In genomic region chr9:131475956-131476776, GRCh38 we compare ENCODE assay signal across 12 cellular contexts. TPM values are rescaled to one million over a fixed set of nuclear protein-coding genes. Genes with fewer than 3 reads are reported as not detected.
DNase-seq lines count a peak whose midpoint lies in the region; ATAC-seq, FAIRE-seq and TF ChIP-seq lines count a peak whose summit lies in the region.
"Had no signal": no experiment of that assay in that cellular context is flagged by ENCODE, and none has a peak within 500 bp of the region (broad histone marks: within the 10 kb centered on the region; RNA-seq: fewer than 3 reads in every experiment).

No MANE protein-coding gene starts in this region.

- peaks cover 55 to 90% (median 90%) of the 10 kb centered on the region in 3 experiments; a peak in 6 of 7 replicates for H3K36me3 Mint-ChIP-seq in H9 (ENCODE audit: insufficient read depth in 1 of 3, low read depth in 3 of 3)

- H2AFZ ChIP-seq in H9 (ENCODE audit: low read length) (no peak overlapping the region), K562 (ENCODE audit: low read depth, low read length) (no peak overlapping the region), PC-9 (no peak overlapping the region)

- H3K14ac ChIP-seq in H9 (ENCODE audit: insufficient read depth, low read length) = no peak overlapping the region

- no CpG with 5 or more reads among the region's 40 CpGs for WGBS in H9 (ENCODE audit: extremely low coverage, insufficient read length, low lambda C conversion rate)
- WGBS in K562 (ENCODE audit: insufficient coverage, low coverage, missing lambda C conversion rate) = 88% methylated on average over 18 of the region's 40 CpGs

- BruUV-seq in K562 (replicated peaks; lab: Mats Ljungman, UMichigan) = no TSS peak
- BruUV-seq in PC-9 (replicated peaks; lab: Mats Ljungman, UMichigan) = no TSS peak

- DNase-seq in H9 (no peak), K562 (ENCODE audit: extremely low read depth in 1 of 4, low spot score in 3 of 4) (no peak), iPS-NIHi7 (ENCODE audit: extremely low spot score) (peak; percentile 37), sciatic nerve (ENCODE audit: low spot score) (no peak), PC-9 (no peak)
- DNase-seq in effector CD4-positive, alpha-beta T cell = no peak
- DNase-seq: activated naive CD4-positive, alpha-beta T cell treated with anti-CD3 and anti-CD28 coated beads, Interleukin-2, amount 10 ng/mL, durations not matched to agents 7 days and 5 days; naive thymus-derived CD8-positive, alpha-beta T cell; NCI-H1930 had no signal

- no peak for FAIRE-seq in K562 (lab: Jason Lieb, UNC)

- no peak overlapping the region for H3K18ac ChIP-seq in H9 (ENCODE audit: insufficient read length, low read depth, low read length)

- no peaks in the 10 kb centered on the region for H3K27me3 ChIP-seq in H9 (ENCODE audit: insufficient read depth, low read length)
- no peaks in the 10 kb centered on the region for H3K27me3 ChIP-seq in K562 (ENCODE audit: control insufficient read depth in 2 of 2, insufficient read depth in 2 of 2, low read length in 2 of 2)
- no peaks in the 10 kb centered on the region for H3K27me3 ChIP-seq in PC-9 (ENCODE audit: insufficient read depth, low read depth)
- H3K27me3 ChIP-seq: gastroesophageal sphincter had no signal

- no peaks in the 10 kb centered on the region for H3K9me2 ChIP-seq in PC-9 (ENCODE audit: insufficient read depth)

- H4K5ac ChIP-seq in H9 (ENCODE audit: insufficient read length, low read depth, low read length) = no peak overlapping the region

- H3F3A ChIP-seq in PC-9 (ENCODE audit: insufficient read depth, low read depth) = peaks cover 16% of the 10 kb centered on the region

- H3K56ac ChIP-seq in H9 (ENCODE audit: insufficient read length, low read depth, low read length) = no peak overlapping the region

- H3K23me2 ChIP-seq in H9 (ENCODE audit: insufficient read length, low read depth, low read length, poor library complexity, severe bottlenecking) = no peaks in the 10 kb centered on the region

- no peak overlapping the region for H3K23ac ChIP-seq in H9 (ENCODE audit: insufficient read length, low read depth, low read length)

- H2BK5ac ChIP-seq in H9 (ENCODE audit: insufficient read length, low read length) = no peak overlapping the region

- H2BK15ac ChIP-seq in H9 (ENCODE audit: low read depth, low read length) = no peak overlapping the region

- H4K91ac ChIP-seq in H9 (ENCODE audit: insufficient read length, low read depth, low read length) = no peak overlapping the region

- TF ChIP-seq CTCF in 22Rv1 (IDR thresholded peaks at IDR 0.05) (peak; percentile 34), H9 (conservative IDR thresholded peaks at IDR 0.05) (peak; percentile 62), K562 (IDR thresholded peaks at IDR 0.05 in 2 of 3, conservative IDR thresholded peaks at IDR 0.05 in 1 of 3; ENCODE audit: insufficient read depth in 2 of 3, low read depth in 1 of 3, low read length in 3 of 3) (peak; percentile 47 to 53 (median 50); a peak in 5 of 6 replicates), PC-9 (conservative IDR thresholded peaks at IDR 0.05) (no peak; the same call in none of the 2 replicates)

- H4K8ac ChIP-seq in H9 (replicated peaks; ENCODE audit: insufficient read length, low read depth, low read length) = no peak overlapping the region

- POLR2A ChIA-PET in K562 (lab: Yijun Ruan, JAX) = interaction anchor here (0.8 to 2.0 kb wide), 2 partner anchors 8 to 267 kb away, joined by 3 to 5 read pairs; no protein-coding TSS in a partner anchor
- POLR2A ChIA-PET in PC-9 (lab: Charles Lee; ENCODE audit: unreplicated experiment) = no interaction called here

- peak in 1 of 2 experiments; percentile 33; a peak in 2 of 4 replicates for TF ChIP-seq RAD21 in K562 (CRISPR knock-in tag; conservative IDR thresholded peaks at IDR 0.05 in 1 of 2, IDR thresholded peaks at IDR 0.05 in 1 of 2)

- H3K4me1 Mint-ChIP-seq in H9 = peaks cover 0 to 3% of the 10 kb centered on the region in 2 experiments; a peak in 1 of 4 replicates

- no peaks in the 10 kb centered on the region for H3K79me1 ChIP-seq in H9 (ENCODE audit: insufficient read depth, low read depth, low read length, poor library complexity, severe bottlenecking)

- CTCF ChIA-PET in K562 (lab: Yijun Ruan, JAX; ENCODE audit: low intra/inter-chr PET ratio) (interaction anchor here (0.6 to 1.1 kb wide), 2 partner anchors 127 to 470 kb away, joined by 4 to 5 read pairs; no protein-coding TSS in a partner anchor), PC-9 (lab: Charles Lee) (no interaction called here)

- no peak overlapping the region for H2AK5ac ChIP-seq in H9 (ENCODE audit: insufficient read length, low read length)

- no peak overlapping the region for H2BK20ac ChIP-seq in H9 (ENCODE audit: low read depth, low read length, poor library complexity, severe bottlenecking)

- no peak for TF ChIP-seq EP300 in K562 (IDR thresholded peaks at IDR 0.05; ENCODE audit: low read length)

- H4K20me1 ChIP-seq in H9 (ENCODE audit: control insufficient read depth, insufficient read depth, insufficient read length) = no peaks in the 10 kb centered on the region
- H4K20me1 ChIP-seq in K562 (replicated peaks; ENCODE audit: control insufficient read depth, insufficient read depth, low read length) = no peaks in the 10 kb centered on the region
- peaks cover 67% of the 10 kb centered on the region for H4K20me1 ChIP-seq in PC-9 (ENCODE audit: insufficient read depth)

- no peak overlapping the region for H3K4me3 Mint-ChIP-seq in H9
- H3K4me3 Mint-ChIP-seq: activated naive CD4-positive, alpha-beta T cell treated with anti-CD3 and anti-CD28 coated beads, Interleukin-2, amount 10 ng/mL, durations not matched to agents 7 days and 5 days; naive thymus-derived CD8-positive, alpha-beta T cell had no signal

- H3K4me1 ChIP-seq in H9 (ENCODE audit: insufficient read depth, low read length) = no peaks in the 10 kb centered on the region
- H3K4me1 ChIP-seq in K562 (replicated peaks in 1 of 2; ENCODE audit: control insufficient read depth in 2 of 2, insufficient read depth in 2 of 2, low read length in 2 of 2) = peaks cover 0 to 7% of the 10 kb centered on the region in 2 experiments; a peak in 1 of 5 replicates
- no peaks in the 10 kb centered on the region for H3K4me1 ChIP-seq in PC-9 (replicated peaks; ENCODE audit: insufficient read depth)

- H3K27ac ChIP-seq in 22Rv1 = no peak overlapping the region
- no peak overlapping the region for H3K27ac ChIP-seq in H9 (ENCODE audit: insufficient read length, low read depth, low read length)
- no peak overlapping the region for H3K27ac ChIP-seq in K562 (ENCODE audit: extremely low read depth, low read depth, low read length)
- no peak overlapping the region for H3K27ac ChIP-seq in PC-9
- H3K27ac ChIP-seq: gastroesophageal sphincter had no signal

- H3K9ac ChIP-seq in H9 (ENCODE audit: extremely low read depth, insufficient read length, low read length) (no peak overlapping the region), K562 (ENCODE audit: insufficient read depth in 1 of 2, low read depth in 2 of 2, low read length in 2 of 2) (no peak overlapping the region)

- TF ChIP-seq POLR2A in K562 (conservative IDR thresholded peaks at IDR 0.05) = no peak

- no peak overlapping the region for H2BK120ac ChIP-seq in H9 (ENCODE audit: low read depth, low read length, poor library complexity, severe bottlenecking)

- no peaks in the 10 kb centered on the region for H3K79me2 ChIP-seq in H9 (ENCODE audit: insufficient read depth, low read length)
- H3K79me2 ChIP-seq in K562 (ENCODE audit: control insufficient read depth, insufficient read depth, low read length) = no peaks in the 10 kb centered on the region
- H3K79me2 ChIP-seq in PC-9 (ENCODE audit: low read depth) = peaks cover 23% of the 10 kb centered on the region; the same call in 1 of the 2 replicates

- no peak overlapping the region for H3T11ph ChIP-seq in H9 (ENCODE audit: low read length)

- ATAC-seq in K562 (peak; percentile 79), GM19455 (IDR thresholded peaks at IDR 0.05; ENCODE audit: unreplicated experiment) (no peak), sciatic nerve (no peak)
- ATAC-seq: gastroesophageal sphincter; naive thymus-derived CD8-positive, alpha-beta T cell had no signal

- H3K4me3 ChIP-seq in K562 = no peak overlapping the region
- H3K4me3 ChIP-seq in PC-9 = no peak overlapping the region
- H3K4me3 ChIP-seq: gastroesophageal sphincter had no signal

- no peak overlapping the region for H3K4ac ChIP-seq in H9 (ENCODE audit: low read depth, low read length)

- H3K9me3 Mint-ChIP-seq in H9 = no peaks in the 10 kb centered on the region
- H3K9me3 Mint-ChIP-seq: activated naive CD4-positive, alpha-beta T cell treated with anti-CD3 and anti-CD28 coated beads, Interleukin-2, amount 10 ng/mL, durations not matched to agents 7 days and 5 days; naive thymus-derived CD8-positive, alpha-beta T cell had no signal

- H3K4me2 ChIP-seq in H9 (ENCODE audit: insufficient read depth, insufficient read length, low read length) (no peak overlapping the region), K562 (ENCODE audit: insufficient read depth, low read length) (no peak overlapping the region), PC-9 (no peak overlapping the region)

- H2BK12ac ChIP-seq in H9 (ENCODE audit: insufficient read length, low read depth, low read length) = no peak overlapping the region

- intact Hi-C loops in K562 (cut with micrococcal nuclease) = loop anchor here (5.0 kb wide), 1 partner anchor 124 kb away; no protein-coding TSS in a partner anchor
- intact Hi-C loops in sciatic nerve (cut with DNase I) = no loop called here
- intact Hi-C loops in PC-9 (cut with micrococcal nuclease; ENCODE audit: unreplicated experiment) = no loop called here

- H3K9me3 ChIP-seq in H9 (ENCODE audit: control insufficient read depth, low read depth, low read length) (no peaks in the 10 kb centered on the region), K562 (replicated peaks; ENCODE audit: control insufficient read depth, insufficient read depth, low read depth, low read length) (no peaks in the 10 kb centered on the region), PC-9 (ENCODE audit: insufficient read depth, low read depth) (no peaks in the 10 kb centered on the region)
- H3K9me3 ChIP-seq: gastroesophageal sphincter had no signal

- H3K27ac Mint-ChIP-seq in H9 = peak overlapping the region in 2 of 3 experiments; percentile 79 to 81; a peak in 2 of 7 replicates
- H3K27ac Mint-ChIP-seq: activated naive CD4-positive, alpha-beta T cell treated with anti-CD3 and anti-CD28 coated beads, Interleukin-2, amount 10 ng/mL, durations not matched to agents 7 days and 5 days; naive thymus-derived CD8-positive, alpha-beta T cell had no signal

- in situ Hi-C loops in K562 (cut with MboI) = loop anchor here (10.0 kb wide), 1 partner anchor 121 kb away; no protein-coding TSS in a partner anchor

- H3K9me1 ChIP-seq in K562 (ENCODE audit: control insufficient read depth, insufficient read depth, low read length) = no peaks in the 10 kb centered on the region

- H3K36me3 ChIP-seq in K562 (ENCODE audit: control insufficient read depth, insufficient read depth, low read length) (peaks cover 93% of the 10 kb centered on the region), PC-9 (ENCODE audit: low read depth) (peaks cover 24% of the 10 kb centered on the region)

- peaks cover 2% of the 10 kb centered on the region; the same call in 1 of the 2 replicates for H3K27me3 Mint-ChIP-seq in H9 (ENCODE audit: low read depth)
- H3K27me3 Mint-ChIP-seq: activated naive CD4-positive, alpha-beta T cell treated with anti-CD3 and anti-CD28 coated beads, Interleukin-2, amount 10 ng/mL, durations not matched to agents 7 days and 5 days; naive thymus-derived CD8-positive, alpha-beta T cell had no signal

RNA-seq across cellular contexts. Expression of gene POMT1, which starts 26.6 kb away (rescaled TPM):
- total RNA-seq in H9 (2021) (34.0 and 34.1 TPM in 2 replicates), K562 (2014; rRNA removed) (14.6 and 21.3 TPM in 2 replicates), K562 (2014; rRNA removed; fragmentation: Illumina TruSeq; extraction: Trizol) (8.6 TPM in 2 replicates), K562 (2015; rRNA removed; fragmentation: Illumina TruSeq; extraction: Trizol) (15.6 and 15.7 TPM in 2 replicates), K562 (2021) (23.4 and 23.5 TPM in 2 replicates), sciatic nerve (34.7 TPM), PC-9 (2021) (35.3 and 45.8 TPM in 2 replicates)
- total RNA-seq in K562 (2011; cell fraction: chromatin; rRNA removed; ENCODE audit: low replicate concordance) = 98.5 and 154 TPM in 2 replicates
- 72.6 and 96.6 TPM in 2 replicates for total RNA-seq in K562 (2011; cell fraction: nucleolus; rRNA removed)
- 78.2 and 78.3 TPM in 2 replicates for total RNA-seq in K562 (2011; cell fraction: nucleoplasm; rRNA removed)
- polyA plus RNA-seq in K562 (2011; rRNA removed) (15.3 and 21.6 TPM in 2 replicates), K562 (2014; fragmentation: Illumina TruSeq; extraction: Trizol) (13.7 and 15.3 TPM in 2 replicates), K562 (2014; fragmentation: Nextera tagmentation; extraction: Ambion mirVana) (1 to 10 TPM; 1.8 to 2.1 TPM), K562 (2014; rRNA removed) (15.4 and 18.2 TPM in 2 replicates)
- 16.0 and 17.4 TPM in 2 replicates for polyA plus RNA-seq in K562 (2011; cell fraction: cytosol; rRNA removed)
- polyA plus RNA-seq in K562 (2011; cell fraction: nucleus; rRNA removed) = 117 and 121 TPM in 2 replicates
- polyA plus RNA-seq in K562 (2012) = 22.0 and 30.6 TPM in 2 replicates
- 9.2 and 14.3 TPM in 2 replicates for polyA minus RNA-seq in K562 (2011; rRNA and poly(A)+ RNA removed)
- polyA minus RNA-seq in K562 (2011; cell fraction: cytosol; rRNA and poly(A)+ RNA removed) = 6.6 and 8.9 TPM in 2 replicates
- 11.7 and 17.9 TPM in 2 replicates for polyA minus RNA-seq in K562 (2011; cell fraction: nucleus; rRNA and poly(A)+ RNA removed)

RNA-seq across cellular contexts. Expression of gene UCK1, which starts 54.9 kb away (rescaled TPM):
- 51.2 and 54.2 TPM in 2 replicates for total RNA-seq in H9 (2021)
- 22.3 and 45.1 TPM in 2 replicates for total RNA-seq in K562 (2011; cell fraction: chromatin; rRNA removed; ENCODE audit: low replicate concordance)
- 32.7 and 35.9 TPM in 2 replicates for total RNA-seq in K562 (2011; cell fraction: nucleolus; rRNA removed)
- 26.6 and 29.1 TPM in 2 replicates for total RNA-seq in K562 (2011; cell fraction: nucleoplasm; rRNA removed)
- 25.6 and 27.5 TPM in 2 replicates for total RNA-seq in K562 (2014; rRNA removed)
- total RNA-seq in K562 (2014; rRNA removed; fragmentation: Illumina TruSeq; extraction: Trizol) = 6.4 and 7.5 TPM in 2 replicates
- 16.1 and 16.2 TPM in 2 replicates for total RNA-seq in K562 (2015; rRNA removed; fragmentation: Illumina TruSeq; extraction: Trizol)
- total RNA-seq in K562 (2021) = 16.9 and 19.8 TPM in 2 replicates
- 16.4 and 17.2 TPM in 2 replicates for polyA plus RNA-seq in K562 (2011; rRNA removed)
- polyA plus RNA-seq in K562 (2011; cell fraction: cytosol; rRNA removed) = 18.3 and 27.1 TPM in 2 replicates
- 22.7 and 38.5 TPM in 2 replicates for polyA plus RNA-seq in K562 (2011; cell fraction: nucleus; rRNA removed)
- 18.1 and 20.7 TPM in 2 replicates for polyA plus RNA-seq in K562 (2012)
- 13.2 and 21.3 TPM in 2 replicates for polyA plus RNA-seq in K562 (2014; fragmentation: Illumina TruSeq; extraction: Trizol)
- under 1 TPM; 0.27 to 0.48 TPM for polyA plus RNA-seq in K562 (2014; fragmentation: Nextera tagmentation; extraction: Ambion mirVana)
- polyA plus RNA-seq in K562 (2014; rRNA removed) = 20.3 and 25.2 TPM in 2 replicates
- 7.2 and 10.9 TPM in 2 replicates for polyA minus RNA-seq in K562 (2011; rRNA and poly(A)+ RNA removed)
- 9.7 and 10.8 TPM in 2 replicates for polyA minus RNA-seq in K562 (2011; cell fraction: cytosol; rRNA and poly(A)+ RNA removed)
- polyA minus RNA-seq in K562 (2011; cell fraction: nucleus; rRNA and poly(A)+ RNA removed) = 10.2 and 12.7 TPM in 2 replicates
- 26.5 TPM for total RNA-seq in sciatic nerve
- total RNA-seq in PC-9 (2021) = 31.7 and 33.5 TPM in 2 replicates
